Comparison of ENCODE assay signal across 9 cellular contexts in genomic region chr2:85843543-85843942, GRCh38. TPM values are rescaled to one million over a fixed set of nuclear protein-coding genes. Genes with fewer than 3 reads are reported as not detected.
DNase-seq lines count a peak whose midpoint lies in the region; ATAC-seq, FAIRE-seq and TF ChIP-seq lines count a peak whose summit lies in the region.
"Had no signal": no experiment of that assay in that cellular context is flagged by ENCODE, and none has a peak within 500 bp of the region (broad histone marks: within the 10 kb centered on the region; RNA-seq: fewer than 3 reads in every experiment).

No MANE protein-coding gene starts in this region.

- intact Hi-C loops in spleen (cut with DNase I; ENCODE audit: low total_unique reads) = no loop called here

- H3K4me1 ChIP-seq in spleen = peaks cover 0 to 53% (median 0%) of the 10 kb centered on the region in 6 donors
- H3K4me1 ChIP-seq: BLaER1 treated with 17β-estradiol and CSF1 and Interleukin-3, amounts not matched to agents 10 nM and 100 nM had no signal

- DNase-seq in SIG-M5 treated with dmso at 0.1 percent for 504 hours (lab: John Stamatoyannopoulos, UW; ENCODE audit: unreplicated experiment) (peak; percentile 38), SIG-M5 (lab: John Stamatoyannopoulos, UW) (no peak), NCI-H460 (ENCODE audit: extremely low read depth, low read depth) (peak; percentile 4), bronchial epithelial cell (ENCODE audit: low read depth) (no peak), spleen (no peak), dermis blood vessel endothelial cell (no peak), activated gamma-delta T cell treated with Interleukin-2 at 50 U/mL for 16 hours (no peak)

- FAIRE-seq in bronchial epithelial cell (lab: Jason Lieb, UNC) = no peak

- H3K36me3 ChIP-seq in bronchial epithelial cell (ENCODE audit: control insufficient read depth, insufficient read depth, low read length) (peaks cover 2% of the 10 kb centered on the region), spleen (peaks cover 0 to 98% (median 62%) of the 10 kb centered on the region in 6 donors)

- no peak for TF ChIP-seq POLR2A in spleen (IDR thresholded peaks at IDR 0.05)

- peak; percentile 25 for TF ChIP-seq CTCF in bronchial epithelial cell (IDR thresholded peaks at IDR 0.05; ENCODE audit: insufficient read depth, low read length, severe bottlenecking)
- TF ChIP-seq CTCF in spleen (IDR thresholded peaks at IDR 0.05 in 8 of 11, conservative IDR thresholded peaks at IDR 0.05 in 3 of 11) = peak in 7 of 11 experiments; percentile 11 to 57 (median 41)

- no peaks in the 10 kb centered on the region for H3K27me3 ChIP-seq in bronchial epithelial cell (ENCODE audit: control insufficient read depth, insufficient read depth, low read length)
- H3K27me3 ChIP-seq in spleen (replicated peaks in 1 of 7) = no peaks in the 10 kb centered on the region
- H3K27me3 ChIP-seq: BLaER1 treated with 17β-estradiol and CSF1 and Interleukin-3, amounts not matched to agents 10 nM and 100 nM had no signal

- H3K9me3 ChIP-seq in spleen = peaks cover 0 to 8% (median 3%) of the 10 kb centered on the region in 8 donors

- ATAC-seq in GM19452 (IDR thresholded peaks at IDR 0.05; ENCODE audit: unreplicated experiment) = no peak

- H3K4me3 ChIP-seq in bronchial epithelial cell (ENCODE audit: low read depth, low read length) (no peak overlapping the region), spleen (no peak overlapping the region)
- H3K4me3 ChIP-seq: BLaER1 treated with 17β-estradiol and CSF1 and Interleukin-3, amounts not matched to agents 10 nM and 100 nM had no signal

- no peak overlapping the region for H3K27ac ChIP-seq in spleen
- H3K27ac ChIP-seq: BLaER1 treated with 17β-estradiol and CSF1 and Interleukin-3, amounts not matched to agents 10 nM and 100 nM had no signal

- WGBS in spleen, 5 donors = 65 to 86% (median 74%) methylated on average over 4 of the region's 4 CpGs

RNA-seq across cellular contexts. Expression of gene ST3GAL5, which starts 45.2 kb away (rescaled TPM):
- total RNA-seq in NCI-H460 (2014; rRNA removed; shearing (Covaris generic)) = 3.7 and 5.0 TPM in 2 replicates
- 8.9 and 25.1 TPM in 2 replicates for polyA plus RNA-seq in NCI-H460 (2014; cell fraction: nucleus; rRNA removed)
- 2.6 and 29.7 TPM in 2 replicates for total RNA-seq in bronchial epithelial cell
- 100 to 1,000 TPM in 2 of 7 donors, 10 to 100 TPM in 5; 55.8 to 124 (median 74.9) TPM for total RNA-seq in spleen
- 10 to 100 TPM; 18.7 to 41.1 (median 33.8) TPM for polyA plus RNA-seq in spleen
- total RNA-seq in dermis blood vessel endothelial cell = 9.9 and 13.7 TPM in 2 replicates

Comparison
In these comparisons a context has a peak if more than half of its experiments do, and no peak if none do; other contexts are left out.
1. DNase-seq: peak in SIG-M5 treated with dmso at 0.1 percent for 504 hours (single experiment) and NCI-H460 (single experiment); none in SIG-M5 (single experiment), bronchial epithelial cell (single experiment), spleen (single experiment), dermis blood vessel endothelial cell (single experiment) and activated gamma-delta T cell treated with Interleukin-2 at 50 U/mL for 16 hours (single experiment).